Comparison of ENCODE assay signal across 15 cellular contexts in the genomic region with DNA sequence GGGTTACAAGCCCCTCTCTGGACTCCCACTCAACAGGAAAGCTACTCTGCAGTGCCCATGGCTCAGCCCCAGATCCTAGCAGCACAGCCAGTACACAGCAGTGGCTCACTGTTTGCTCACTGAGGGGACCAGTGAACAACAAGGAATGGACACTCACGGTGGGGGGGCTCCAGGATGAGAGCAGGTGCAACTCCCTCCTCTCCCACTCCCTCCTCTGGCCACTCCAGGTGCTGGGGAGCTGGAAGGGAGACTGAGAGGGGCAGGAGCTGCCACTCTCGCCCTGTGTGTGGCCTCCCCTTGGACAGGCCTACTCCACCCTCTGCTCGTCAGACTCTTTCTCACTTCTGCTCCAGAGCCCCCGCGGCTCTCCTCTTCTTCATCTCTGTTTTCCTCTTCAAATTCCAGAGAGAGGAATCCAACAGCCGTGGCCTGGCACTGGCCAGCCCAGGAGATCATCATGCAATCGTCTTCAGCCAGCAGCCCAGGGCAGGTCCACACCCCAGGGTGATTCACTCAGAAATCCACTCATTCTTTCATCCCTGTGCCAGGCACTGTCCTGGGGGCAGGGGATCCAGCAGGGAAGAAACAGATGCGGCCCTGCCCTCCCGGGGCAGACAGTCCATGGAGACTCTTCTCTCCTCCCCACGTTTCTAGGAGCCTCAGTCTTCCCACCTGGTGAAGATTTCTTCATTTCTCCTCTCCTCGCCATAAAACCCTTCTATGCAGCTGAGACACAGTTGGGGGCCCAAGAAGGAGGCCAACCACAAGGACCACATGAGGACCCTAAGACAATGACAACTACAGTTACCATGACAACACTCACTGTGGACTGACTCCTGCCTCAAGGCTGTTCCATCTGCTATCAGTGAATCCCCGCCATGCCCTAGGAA. TPM values are rescaled to one million over a fixed set of nuclear protein-coding genes. Genes with fewer than 3 reads are reported as not detected.
DNase-seq lines count a peak whose midpoint lies in the region; ATAC-seq, FAIRE-seq and TF ChIP-seq lines count a peak whose summit lies in the region.
"Had no signal": no experiment of that assay in that cellular context is flagged by ENCODE, and none has a peak within 500 bp of the region (broad histone marks: within the 10 kb centered on the region; RNA-seq: fewer than 3 reads in every experiment).

No MANE protein-coding gene starts in this region.

- DNase-seq in AG08395 (ENCODE audit: low spot score) (peak; percentile 88), HFFc6 (peak; percentile 68), adipocyte (ENCODE audit: low read depth) (peak; percentile 53), kidney (peak; percentile 41), DMS 273 (lab: John Stamatoyannopoulos, UW; ENCODE audit: unreplicated experiment) (no peak), cerebellar nuclear complex (lab: John Stamatoyannopoulos, UW) (no peak)
- DNase-seq in activated T-cell treated with anti-CD3 and anti-CD28 coated beads, Interleukin-2, amount 50 U/mL, for 72 hours: no peak
- DNase-seq: amygdala, NCI-H2081 treated with DMSO at 0.1 percent for 48 hours, spleen had no signal

- intact Hi-C loops in kidney (cut with DNase I): no loop called here

- H3K4me1 ChIP-seq in adipocyte (ENCODE audit: control insufficient read depth, insufficient read depth, low read length): no peaks in the 10 kb centered on the region
- no peaks in the 10 kb centered on the region for H3K4me1 ChIP-seq in kidney (ENCODE audit: control insufficient read depth in 1 of 2, insufficient read depth in 1 of 2, low read depth in 1 of 2, low read length in 2 of 2)
- H3K4me1 ChIP-seq: vagina had no signal

- no peaks in the 10 kb centered on the region for H3K9me3 Mint-ChIP-seq in HFFc6
- no peaks in the 10 kb centered on the region for H3K9me3 Mint-ChIP-seq in activated T-cell treated with anti-CD3 and anti-CD28 coated beads, Interleukin-2, amount 50 U/mL, for 72 hours
- H3K9me3 Mint-ChIP-seq: nephron had no signal

- H3K4me3 ChIP-seq in adipocyte (ENCODE audit: low read length) (no peak overlapping the region), kidney (ENCODE audit: low read length in 2 of 2) (no peak overlapping the region)
- H3K4me3 ChIP-seq: BLaER1 treated with 17β-estradiol and CSF1 and Interleukin-3, amounts not matched to agents 10 nM and 100 nM; spleen; vagina had no signal

- no peaks in the 10 kb centered on the region for H3K36me3 ChIP-seq in adipocyte (ENCODE audit: control insufficient read depth, insufficient read depth, low read length, severe bottlenecking)
- no peaks in the 10 kb centered on the region for H3K36me3 ChIP-seq in kidney (ENCODE audit: control insufficient read depth in 1 of 2, insufficient read depth in 2 of 2, low read length in 2 of 2)
- H3K36me3 ChIP-seq: BLaER1 treated with 17β-estradiol and CSF1 and Interleukin-3, amounts not matched to agents 10 nM and 100 nM; spleen; vagina had no signal

- H3K4me3 Mint-ChIP-seq in HFFc6: peak overlapping the region; percentile 21
- H3K4me3 Mint-ChIP-seq in activated T-cell treated with anti-CD3 and anti-CD28 coated beads, Interleukin-2, amount 50 U/mL, for 72 hours: no peak overlapping the region

- H3K27me3 ChIP-seq in adipocyte (replicated peaks; ENCODE audit: control insufficient read depth, insufficient read depth, low read length): peaks cover 23% of the 10 kb centered on the region
- H3K27me3 ChIP-seq: BLaER1 treated with 17β-estradiol and CSF1 and Interleukin-3, amounts not matched to agents 10 nM and 100 nM; vagina had no signal

- peaks cover 18% of the 10 kb centered on the region for H3K27me3 Mint-ChIP-seq in HFFc6 (ENCODE audit: insufficient read depth)
- H3K27me3 Mint-ChIP-seq in activated T-cell treated with anti-CD3 and anti-CD28 coated beads, Interleukin-2, amount 50 U/mL, for 72 hours (ENCODE audit: low read depth): no peaks in the 10 kb centered on the region

- H3K9me3 ChIP-seq in adipocyte (ENCODE audit: control insufficient read depth, low read length) (no peaks in the 10 kb centered on the region), kidney (ENCODE audit: control insufficient read depth in 1 of 2, low read length in 2 of 2) (no peaks in the 10 kb centered on the region)
- H3K9me3 ChIP-seq: BLaER1 treated with 17β-estradiol and CSF1 and Interleukin-3, amounts not matched to agents 10 nM and 100 nM; spleen; vagina had no signal

- H3K36me3 Mint-ChIP-seq in HFFc6 (ENCODE audit: low read depth): no peaks in the 10 kb centered on the region
- no peaks in the 10 kb centered on the region for H3K36me3 Mint-ChIP-seq in activated T-cell treated with anti-CD3 and anti-CD28 coated beads, Interleukin-2, amount 50 U/mL, for 72 hours (ENCODE audit: insufficient read depth in 2 of 2)

- FAIRE-seq in kidney (lab: Jason Lieb, UNC): no peak
- FAIRE-seq: endometrium had no signal

- H3K27ac ChIP-seq in kidney (ENCODE audit: low read depth in 2 of 2, low read length in 2 of 2): no peak overlapping the region
- H3K27ac ChIP-seq: BLaER1 treated with 17β-estradiol and CSF1 and Interleukin-3, amounts not matched to agents 10 nM and 100 nM; spleen; vagina had no signal

- H3K4me1 Mint-ChIP-seq in HFFc6 (ENCODE audit: low read depth): peaks cover 14% of the 10 kb centered on the region
- no peaks in the 10 kb centered on the region for H3K4me1 Mint-ChIP-seq in activated T-cell treated with anti-CD3 and anti-CD28 coated beads, Interleukin-2, amount 50 U/mL, for 72 hours (ENCODE audit: low read depth)

- no peak overlapping the region for H3K9ac ChIP-seq in adipocyte (ENCODE audit: low read length)
- H3K9ac ChIP-seq in kidney (ENCODE audit: low read length in 2 of 2): no peak overlapping the region
- H3K9ac ChIP-seq: BLaER1 treated with 17β-estradiol and CSF1 and Interleukin-3, amounts not matched to agents 10 nM and 100 nM had no signal

- ATAC-seq in activated T-cell treated with anti-CD3 and anti-CD28 coated beads, Interleukin-2, amount 50 U/mL, for 72 hours (replicated peaks in 1 of 2): no peak
- ATAC-seq in HG02678 (IDR thresholded peaks at IDR 0.05; ENCODE audit: unreplicated experiment): no peak

- H3K27ac Mint-ChIP-seq in HFFc6: peak overlapping the region; percentile 60; the same call in 1 of the 2 replicates
- H3K27ac Mint-ChIP-seq in activated T-cell treated with anti-CD3 and anti-CD28 coated beads, Interleukin-2, amount 50 U/mL, for 72 hours: no peak overlapping the region

- no peak for TF ChIP-seq CTCF in HFFc6 (IDR thresholded peaks at IDR 0.05)
- no peak for TF ChIP-seq CTCF in kidney (IDR thresholded peaks at IDR 0.05; ENCODE audit: borderline replicate concordance, extremely low read depth, insufficient read depth)

RNA-seq across cellular contexts. Expression of a gene that starts 30.7 kb away (rescaled TPM):
- total RNA-seq in HFFc6 (2021; fragmentation: NEBNext Ultra II Directional; extraction: Animal tissue kit (Norgen Biotek cat#: 25700)): 10 to 100 TPM; 31.6 to 35.9 (median 34.0) TPM
- 22.3 TPM for total RNA-seq in kidney
- polyA plus RNA-seq in kidney (ENCODE audit: insufficient read depth, low read depth, low replicate concordance): 33.3 TPM
- total RNA-seq in activated T-cell treated with anti-CD3 and anti-CD28 coated beads, Interleukin-2, amount 50 U/mL, for 72 hours: 10 to 100 TPM; 37.6 to 42.4 TPM

Comparison
In these comparisons a context has a peak if more than half of its experiments do, and no peak if none do; other contexts are left out.
1. DNase-seq: peak in AG08395 (single experiment), HFFc6 (single experiment), adipocyte (single experiment) and kidney (single experiment); none in DMS 273 (single experiment), cerebellar nuclear complex (0 of 2) and activated T-cell treated with anti-CD3 and anti-CD28 coated beads, Interleukin-2, amount 50 U/mL, for 72 hours (0 of 2).